In the genomic region with DNA sequence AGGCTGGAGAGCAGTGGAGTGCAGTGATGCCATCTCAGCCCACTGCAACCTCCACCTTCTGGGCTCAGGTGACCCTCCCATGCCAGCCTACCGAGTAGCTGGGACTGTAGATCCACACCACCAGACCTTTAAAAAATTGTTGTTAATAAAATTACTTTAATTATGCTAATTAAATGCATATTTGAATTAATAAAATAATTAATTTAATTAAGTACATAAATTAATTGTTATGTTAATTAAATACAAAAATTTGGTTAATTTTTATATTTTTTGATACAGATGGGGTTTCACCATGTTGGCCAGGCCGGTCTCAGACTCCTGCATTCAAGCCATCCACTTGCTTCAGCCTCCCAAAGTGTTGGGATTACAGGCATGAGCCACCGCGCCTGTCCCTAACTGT, we compare ENCODE assay signal across 34 cellular contexts.
"Had no signal": no experiment of that assay in that cellular context is flagged by ENCODE, and none has a peak within 500 bp of the region (broad histone marks: within the 10 kb centered on the region; RNA-seq: fewer than 3 reads in every experiment).

No MANE protein-coding gene starts in this region.

- H3K9me3 ChIP-seq: MG63 had no signal

- DNase-seq: Karpas-422, Kasumi-1, MG63, MM.1S, MV-4-11, NCI-H1048, NCI-H1092, NCI-H1092 treated with DMSO at 0.1 percent for 48 hours, NCI-H1105, NCI-H1105 treated with DMSO at 0.1 percent for 48 hours, NCI-H1417, NCI-H1417 treated with DMSO at 0.1 percent for 48 hours, NCI-H1436, NCI-H1436 treated with DMSO at 0.1 percent for 48 hours, NCI-H146, NCI-H1694, NCI-H1694 treated with DMSO at 0.1 percent for 48 hours, NCI-H187, NCI-H187 treated with DMSO at 0.1 percent for 48 hours, NCI-H1930, NCI-H2029, NCI-H2029 treated with DMSO at 0.1 percent for 48 hours, NCI-H2081, NCI-H2081 treated with DMSO at 0.1 percent for 48 hours, NCI-H2107, NCI-H2171, NCI-H2171 treated with DMSO at 0.1 percent for 48 hours, NCI-H2227 treated with DMSO at 0.1 percent for 48 hours, NCI-H226, NCI-H345, NCI-H446, NCI-H446 treated with DMSO at 0.1 percent for 48 hours, NCI-H510A, NCI-H510A treated with DMSO at 0.1 percent for 48 hours had no signal

- H3K27me3 ChIP-seq: MG63 had no signal

- H3K36me3 ChIP-seq: MG63 had no signal

- H3K4me3 ChIP-seq: MG63 had no signal
